1 cellular context compared by ENCODE assay signal in genomic region chr15:73994419-73994883, GRCh38.
TF ChIP-seq lines count a peak whose summit lies in the region.

Gene PML (plus strand): TSS chr15:73994716. CDS start chr15:73994813, 97 bp downstream.

TF ChIP-seq in HEK293, 187 proteins besides CTCF, POLR2A, EP300 and RAD21 (continued from another document and continues in another):
- TF ChIP-seq PRDM10 (tag by site-specific recombination; IDR thresholded peaks at IDR 0.05) (peak; percentile 48), REST (tag by site-specific recombination; IDR thresholded peaks at IDR 0.05) (no peak), ZNF600 (tag by site-specific recombination; IDR thresholded peaks at IDR 0.05) (peak; percentile 72), OSR2 (tag by site-specific recombination; IDR thresholded peaks at IDR 0.05) (peak; percentile 34; the same call in 1 of the 2 replicates), KLF1 (tag by site-specific recombination; IDR thresholded peaks at IDR 0.05) (peak; percentile 67), KLF8 (tag by site-specific recombination; IDR thresholded peaks at IDR 0.05) (peak; percentile 90), PRDM4 (tag by site-specific recombination; IDR thresholded peaks at IDR 0.05) (0 out of 2 replicates have a peak, but pooled peaks have one; percentile 3), ZIC2 (tag by site-specific recombination; IDR thresholded peaks at IDR 0.05) (peak; percentile 92), HIC1 (tag by site-specific recombination; IDR thresholded peaks at IDR 0.05) (peak; percentile 56; the same call in 1 of the 2 replicates), ZFHX2 (tag by site-specific recombination; conservative IDR thresholded peaks at IDR 0.05) (peak; percentile 92), ZNF302 (tag by site-specific recombination; IDR thresholded peaks at IDR 0.05; ENCODE audit: low read depth) (no peak), SP3 (tag by site-specific recombination; IDR thresholded peaks at IDR 0.05) (peak; percentile 98), ZFP41 (tag by site-specific recombination; IDR thresholded peaks at IDR 0.05; ENCODE audit: borderline replicate concordance) (no peak), ZNF658 (tag by site-specific recombination; IDR thresholded peaks at IDR 0.05) (no peak), GLIS2 (tag by site-specific recombination; IDR thresholded peaks at IDR 0.05) (peak; percentile 99), EGR2 (tag by site-specific recombination; IDR thresholded peaks at IDR 0.05; ENCODE audit: low read depth) (peak; percentile 89), KLF16 (tag by site-specific recombination; IDR thresholded peaks at IDR 0.05) (peak; percentile 56; the same call in 1 of the 2 replicates), GLIS1 (tag by site-specific recombination; IDR thresholded peaks at IDR 0.05) (peak; percentile 95), ZEB2 (tag by site-specific recombination; IDR thresholded peaks at IDR 0.05) (peak; percentile 80), SP2 (tag by site-specific recombination; IDR thresholded peaks at IDR 0.05) (peak; percentile 100), ZNF701 (tag by site-specific recombination; IDR thresholded peaks at IDR 0.05) (no peak), ZNF518A (tag by site-specific recombination; conservative IDR thresholded peaks at IDR 0.05; ENCODE audit: low read depth) (0 out of 2 replicates have a peak, but pooled peaks have one; percentile 24), ZBTB21 (tag by site-specific recombination; IDR thresholded peaks at IDR 0.05) (0 out of 2 replicates have a peak, but pooled peaks have one; percentile 25), KLF17 (tag by site-specific recombination; IDR thresholded peaks at IDR 0.05) (peak; percentile 19; the same call in 1 of the 2 replicates), ZNF341 (tag by site-specific recombination; IDR thresholded peaks at IDR 0.05; ENCODE audit: low read depth) (peak; percentile 89), ZNF768 (tag by site-specific recombination; IDR thresholded peaks at IDR 0.05) (no peak), PATZ1 (tag by site-specific recombination; IDR thresholded peaks at IDR 0.05) (peak; percentile 92), ZBTB11 (tag by site-specific recombination; conservative IDR thresholded peaks at IDR 0.05; ENCODE audit: low read depth) (0 out of 2 replicates have a peak, but pooled peaks have one; percentile 25), ZNF510 (tag by site-specific recombination; IDR thresholded peaks at IDR 0.05; ENCODE audit: insufficient replicate concordance) (no peak), ZNF596 (tag by site-specific recombination; IDR thresholded peaks at IDR 0.05) (no peak)
